Comparison of ENCODE assay signal across 12 cellular contexts in the genomic region with DNA sequence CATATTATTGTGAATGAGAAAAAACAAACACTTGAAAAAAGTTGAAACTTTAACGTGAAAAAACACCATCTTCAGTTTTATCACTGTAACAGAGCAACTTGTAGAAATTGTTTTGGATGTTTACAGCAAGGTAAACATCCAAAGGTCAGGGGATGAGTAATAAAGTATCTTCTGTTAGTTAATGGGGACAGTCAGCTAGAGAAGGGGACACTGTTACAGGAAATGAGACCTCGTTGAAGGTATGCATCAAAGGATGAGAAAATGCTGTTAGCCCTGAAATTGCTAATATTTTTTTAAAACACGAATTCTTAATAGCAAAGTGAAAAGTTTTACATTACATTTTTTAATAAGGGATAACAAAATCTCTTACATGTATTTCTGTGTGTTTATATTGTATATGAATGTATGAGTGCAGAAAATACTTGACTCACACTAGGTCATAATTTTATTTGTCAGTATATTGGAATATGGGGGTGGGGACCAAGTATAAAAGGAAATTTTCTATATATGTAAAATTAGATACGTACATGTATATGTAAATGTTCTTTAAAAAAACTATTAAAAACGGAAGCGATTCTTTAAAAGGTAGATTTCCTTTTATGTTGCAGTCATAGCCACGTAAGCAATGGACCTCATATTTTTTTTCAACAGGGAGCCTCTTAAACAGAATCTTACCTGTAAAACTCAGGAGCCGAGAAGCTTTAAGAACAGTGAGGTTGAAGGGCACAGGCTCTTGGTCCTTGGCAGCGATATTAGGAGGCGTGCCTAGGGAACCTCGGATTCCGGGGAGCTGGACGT. TPM values are rescaled to one million over a fixed set of nuclear protein-coding genes. Genes with fewer than 3 reads are reported as not detected.
DNase-seq lines count a peak whose midpoint lies in the region; ATAC-seq, FAIRE-seq and TF ChIP-seq lines count a peak whose summit lies in the region.
"Had no signal": no experiment of that assay in that cellular context is flagged by ENCODE, and none has a peak within 500 bp of the region (broad histone marks: within the 10 kb centered on the region; RNA-seq: fewer than 3 reads in every experiment).

No MANE protein-coding gene starts in this region.

- H3K9me3 ChIP-seq in mesenchymal stem cell (ENCODE audit: control insufficient read depth, low read length) (peaks cover 6% of the 10 kb centered on the region), ovary (no peaks in the 10 kb centered on the region)

- H3K27ac Mint-ChIP-seq in WTC11: no peak overlapping the region

- H3K4me1 ChIP-seq in mesenchymal stem cell (ENCODE audit: control insufficient read depth, insufficient read depth, low read depth, low read length) (peaks cover 6% of the 10 kb centered on the region), ovary (ENCODE audit: insufficient read depth) (peaks cover 2% of the 10 kb centered on the region)

- H2AFZ ChIP-seq in mesenchymal stem cell (ENCODE audit: low read depth, low read length): no peak overlapping the region

- 86% methylated on average over 10 of the region's 13 CpGs for WGBS in mesenchymal stem cell
- WGBS in ovary, 3 donors: 80 to 86% (median 85%) methylated on average over 13 of the region's 13 CpGs

- DNase-seq in NCI-H2227 (lab: John Stamatoyannopoulos, UW; ENCODE audit: unreplicated experiment) (peak; percentile 9), NCI-H2227 treated with DMSO at 0.1 percent for 48 hours (lab: John Stamatoyannopoulos, UW) (no peak), GM19239 (ENCODE audit: insufficient read length, low spot score) (no peak), WTC11 (ENCODE audit: low spot score) (no peak), mesenchymal stem cell (peak; percentile 41), mesenteric fat pad (ENCODE audit: low spot score) (no peak), ovary (no peak), NCI-H69 (lab: John Stamatoyannopoulos, UW) (no peak)
- DNase-seq: effector CD4-positive, alpha-beta T cell; head of caudate nucleus; NCI-H187 treated with DMSO at 0.1 percent for 48 hours had no signal

- no peak overlapping the region for H3K14ac ChIP-seq in mesenchymal stem cell (ENCODE audit: low read length in 2 of 2)

- H3K36me3 ChIP-seq in mesenchymal stem cell (ENCODE audit: control insufficient read depth in 1 of 2, insufficient read depth in 2 of 2, low read depth in 1 of 2, low read length in 2 of 2) (peaks cover 0 to 24% of the 10 kb centered on the region in 2 experiments), ovary (no peaks in the 10 kb centered on the region)

- TF ChIP-seq CTCF in WTC11 (IDR thresholded peaks at IDR 0.05) (no peak), ovary (IDR thresholded peaks at IDR 0.05) (no peak)

- TF ChIP-seq POLR2A in ovary (IDR thresholded peaks at IDR 0.05): no peak

- no peak for TF ChIP-seq EP300 in ovary (IDR thresholded peaks at IDR 0.05)

- H3K9me3 Mint-ChIP-seq in WTC11: peaks cover 12% of the 10 kb centered on the region

- peak; percentile 83 for FAIRE-seq in GM19239 (lab: Jason Lieb, UNC)

- H3K4me1 Mint-ChIP-seq in WTC11: peaks cover 13% of the 10 kb centered on the region

- H2BK15ac ChIP-seq in mesenchymal stem cell (ENCODE audit: low read depth, poor library complexity, severe bottlenecking): no peak overlapping the region

- H3K9ac ChIP-seq in mesenchymal stem cell (ENCODE audit: low read length): peak overlapping the region; percentile 32

- POLR2A ChIA-PET in WTC11 (lab: Charles Lee): no interaction called here

- no peak overlapping the region for H2BK5ac ChIP-seq in mesenchymal stem cell (ENCODE audit: low read depth, low read length, poor library complexity, severe bottlenecking)

- H3K4ac ChIP-seq in mesenchymal stem cell (ENCODE audit: low read depth in 1 of 2, low read length in 2 of 2): no peak overlapping the region

- H3K36me3 Mint-ChIP-seq in WTC11: peaks cover 19% of the 10 kb centered on the region

- H4K91ac ChIP-seq in mesenchymal stem cell (ENCODE audit: low read length): no peak overlapping the region

- H3K4me3 ChIP-seq in mesenchymal stem cell (ENCODE audit: insufficient read depth in 1 of 2, low read depth in 1 of 2, low read length in 2 of 2): no peak overlapping the region
- H3K4me3 ChIP-seq in ovary: no peak overlapping the region

- H3K4me2 ChIP-seq in mesenchymal stem cell (ENCODE audit: low read length, poor library complexity, severe bottlenecking): no peak overlapping the region

- no peaks in the 10 kb centered on the region for H3K27me3 ChIP-seq in mesenchymal stem cell (ENCODE audit: control insufficient read depth in 1 of 2, insufficient read depth in 1 of 2, low read length in 2 of 2)
- H3K27me3 ChIP-seq in ovary: no peaks in the 10 kb centered on the region

- ATAC-seq in WTC11: no peak

- CTCF ChIA-PET in WTC11 (lab: Charles Lee): no interaction called here

- peak overlapping the region; percentile 27 for H2BK120ac ChIP-seq in mesenchymal stem cell (ENCODE audit: low read depth, low read length)

- peaks cover 11% of the 10 kb centered on the region for H3K27me3 Mint-ChIP-seq in WTC11 (ENCODE audit: low read depth)

- no peak overlapping the region for H3K23ac ChIP-seq in mesenchymal stem cell (ENCODE audit: low read length in 2 of 2)

- H2AK5ac ChIP-seq in mesenchymal stem cell (ENCODE audit: low read length, severe bottlenecking): no peak overlapping the region

- H3K27ac ChIP-seq in mesenchymal stem cell (ENCODE audit: low read length, poor library complexity, severe bottlenecking) (no peak overlapping the region), ovary (no peak overlapping the region)
- H3K27ac ChIP-seq: 22Rv1 had no signal

- peaks cover 16% of the 10 kb centered on the region for H3K79me1 ChIP-seq in mesenchymal stem cell (replicated peaks; ENCODE audit: low read length, poor library complexity, severe bottlenecking)

- no peak overlapping the region for H3K4me3 Mint-ChIP-seq in WTC11

- no peak overlapping the region for H3K18ac ChIP-seq in mesenchymal stem cell (ENCODE audit: low read depth in 1 of 2, low read length in 2 of 2)

- intact Hi-C loops in ovary (cut with DNase I): loop anchor here in 3 of 4 donors (10.0 kb wide), 1 partner anchor 146 kb away; no protein-coding TSS in a partner anchor

- H4K8ac ChIP-seq in mesenchymal stem cell (ENCODE audit: low read length): no peak overlapping the region

- no peak overlapping the region for H2BK12ac ChIP-seq in mesenchymal stem cell (ENCODE audit: low read length in 2 of 2)

TF ChIP-seq in WTC11, 78 proteins besides CTCF, POLR2A, EP300 and RAD21:
- TF ChIP-seq, protein P1, sequence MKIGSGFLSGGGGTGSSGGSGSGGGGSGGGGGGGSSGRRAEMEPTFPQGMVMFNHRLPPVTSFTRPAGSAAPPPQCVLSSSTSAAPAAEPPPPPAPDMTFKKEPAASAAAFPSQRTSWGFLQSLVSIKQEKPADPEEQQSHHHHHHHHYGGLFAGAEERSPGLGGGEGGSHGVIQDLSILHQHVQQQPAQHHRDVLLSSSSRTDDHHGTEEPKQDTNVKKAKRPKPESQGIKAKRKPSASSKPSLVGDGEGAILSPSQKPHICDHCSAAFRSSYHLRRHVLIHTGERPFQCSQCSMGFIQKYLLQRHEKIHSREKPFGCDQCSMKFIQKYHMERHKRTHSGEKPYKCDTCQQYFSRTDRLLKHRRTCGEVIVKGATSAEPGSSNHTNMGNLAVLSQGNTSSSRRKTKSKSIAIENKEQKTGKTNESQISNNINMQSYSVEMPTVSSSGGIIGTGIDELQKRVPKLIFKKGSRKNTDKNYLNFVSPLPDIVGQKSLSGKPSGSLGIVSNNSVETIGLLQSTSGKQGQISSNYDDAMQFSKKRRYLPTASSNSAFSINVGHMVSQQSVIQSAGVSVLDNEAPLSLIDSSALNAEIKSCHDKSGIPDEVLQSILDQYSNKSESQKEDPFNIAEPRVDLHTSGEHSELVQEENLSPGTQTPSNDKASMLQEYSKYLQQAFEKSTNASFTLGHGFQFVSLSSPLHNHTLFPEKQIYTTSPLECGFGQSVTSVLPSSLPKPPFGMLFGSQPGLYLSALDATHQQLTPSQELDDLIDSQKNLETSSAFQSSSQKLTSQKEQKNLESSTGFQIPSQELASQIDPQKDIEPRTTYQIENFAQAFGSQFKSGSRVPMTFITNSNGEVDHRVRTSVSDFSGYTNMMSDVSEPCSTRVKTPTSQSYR (CRISPR knock-in tag; IDR thresholded peaks at IDR 0.05): no peak
- no peak for TF ChIP-seq NR3C1 (CRISPR knock-in tag; conservative IDR thresholded peaks at IDR 0.05; ENCODE audit: low read depth)
- no peak for TF ChIP-seq E2F4 (CRISPR knock-in tag; IDR thresholded peaks at IDR 0.05; ENCODE audit: borderline replicate concordance, low read depth)
- no peak for TF ChIP-seq ZNF423 (CRISPR knock-in tag; IDR thresholded peaks at IDR 0.05)
- no peak for TF ChIP-seq ZNF396 (CRISPR knock-in tag; IDR thresholded peaks at IDR 0.05; ENCODE audit: borderline replicate concordance)
- TF ChIP-seq SMAD3 (CRISPR knock-in tag; IDR thresholded peaks at IDR 0.05; ENCODE audit: borderline replicate concordance): no peak
- peak; percentile 61 for TF ChIP-seq GABPB1 (CRISPR knock-in tag; IDR thresholded peaks at IDR 0.05)
- TF ChIP-seq, protein P2, sequence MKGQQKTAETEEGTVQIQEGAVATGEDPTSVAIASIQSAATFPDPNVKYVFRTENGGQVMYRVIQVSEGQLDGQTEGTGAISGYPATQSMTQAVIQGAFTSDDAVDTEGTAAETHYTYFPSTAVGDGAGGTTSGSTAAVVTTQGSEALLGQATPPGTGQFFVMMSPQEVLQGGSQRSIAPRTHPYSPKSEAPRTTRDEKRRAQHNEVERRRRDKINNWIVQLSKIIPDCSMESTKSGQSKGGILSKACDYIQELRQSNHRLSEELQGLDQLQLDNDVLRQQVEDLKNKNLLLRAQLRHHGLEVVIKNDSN (CRISPR knock-in tag; IDR thresholded peaks at IDR 0.05): no peak

RNA-seq across cellular contexts. Expression of gene RHBDD1, which starts 3.1 kb away (rescaled TPM):
- total RNA-seq in WTC11 (2021) (20.5 to 26.8 TPM (median 25.7 TPM) in 3 replicates), mesenteric fat pad (31.9 TPM), ovary (10 to 100 TPM; 18.5 to 95.8 (median 62.4) TPM)
- 20.6 TPM for polyA plus RNA-seq in mesenchymal stem cell (2013, experiment 1 of 2)
- 20.9 TPM for polyA plus RNA-seq in mesenchymal stem cell (2013, experiment 2 of 2)
- 10 to 100 TPM; 11.5 to 44.9 TPM for polyA plus RNA-seq in ovary

RNA-seq across cellular contexts. Expression of gene IRS1, which starts 39.3 kb away (rescaled TPM):
- 18.2 to 22.9 TPM (median 18.6 TPM) in 3 replicates for total RNA-seq in WTC11 (2021)
- polyA plus RNA-seq in mesenchymal stem cell (2013, experiment 1 of 2): 30.0 TPM
- 28.7 TPM for polyA plus RNA-seq in mesenchymal stem cell (2013, experiment 2 of 2)
- total RNA-seq in mesenteric fat pad: 17.0 TPM
- 10 to 100 TPM; 29.5 to 87.0 (median 45.1) TPM for total RNA-seq in ovary
- polyA plus RNA-seq in ovary: 10 to 100 TPM; 22.3 to 40.2 TPM

Comparison
In these comparisons a context has a peak if more than half of its experiments do, and no peak if none do; other contexts are left out.
1. DNase-seq: peak in NCI-H2227 (single experiment) and mesenchymal stem cell (single experiment); none in NCI-H2227 treated with DMSO at 0.1 percent for 48 hours (single experiment), GM19239 (single experiment), WTC11 (single experiment), mesenteric fat pad (single experiment), ovary (0 of 5) and NCI-H69 (single experiment).